In the genomic region with DNA sequence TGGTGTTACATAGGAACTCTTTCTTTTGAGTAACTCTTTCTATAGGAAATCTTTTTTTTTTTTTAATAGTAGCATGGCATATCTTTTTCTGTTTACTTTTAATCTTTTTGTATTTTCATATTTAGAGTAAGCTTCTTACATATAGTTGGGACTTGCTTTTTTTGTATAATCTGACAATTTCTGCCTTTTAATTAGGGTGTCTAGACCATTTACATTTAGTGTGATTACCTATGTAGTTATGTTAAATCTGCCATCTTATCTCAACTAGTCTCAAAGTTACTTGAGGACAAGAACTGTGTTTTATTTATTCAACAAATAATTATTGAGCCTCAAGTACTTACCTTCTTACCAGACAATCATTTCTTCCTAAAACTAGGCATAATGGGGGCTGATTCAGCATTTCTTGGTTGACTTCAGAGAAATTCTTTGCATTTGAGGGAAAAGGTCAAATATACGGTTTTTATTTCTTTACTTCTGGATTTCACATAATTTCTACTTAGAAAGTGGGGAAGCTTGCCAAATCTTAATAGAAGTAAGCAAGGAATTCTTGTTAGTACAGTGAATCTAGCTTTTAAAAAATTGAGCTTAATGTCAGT, we compare ENCODE assay signal across 9 cellular contexts.
"Had no signal": no experiment of that assay in that cellular context is flagged by ENCODE, and none has a peak within 500 bp of the region (broad histone marks: within the 10 kb centered on the region; RNA-seq: fewer than 3 reads in every experiment).

No MANE protein-coding gene starts in this region.

- H3K4me3 ChIP-seq: GM23248, HAP-1 had no signal

- H3K9ac ChIP-seq: GM23248 had no signal

- H3K9me3 ChIP-seq: HAP-1 had no signal

- H3K27ac Mint-ChIP-seq: HFFc6 had no signal

- H3K4me3 Mint-ChIP-seq: HFFc6 had no signal

- H2AFZ ChIP-seq: GM23248 had no signal

- ATAC-seq: HCT116 had no signal

- H3K27ac ChIP-seq: GM23248, HL-60 had no signal

- DNase-seq: GM23248, GOT3, H7, HFFc6, IMR-90, KBM-7 had no signal
